Comparison of ENCODE assay signal across 12 cellular contexts in the genomic region with DNA sequence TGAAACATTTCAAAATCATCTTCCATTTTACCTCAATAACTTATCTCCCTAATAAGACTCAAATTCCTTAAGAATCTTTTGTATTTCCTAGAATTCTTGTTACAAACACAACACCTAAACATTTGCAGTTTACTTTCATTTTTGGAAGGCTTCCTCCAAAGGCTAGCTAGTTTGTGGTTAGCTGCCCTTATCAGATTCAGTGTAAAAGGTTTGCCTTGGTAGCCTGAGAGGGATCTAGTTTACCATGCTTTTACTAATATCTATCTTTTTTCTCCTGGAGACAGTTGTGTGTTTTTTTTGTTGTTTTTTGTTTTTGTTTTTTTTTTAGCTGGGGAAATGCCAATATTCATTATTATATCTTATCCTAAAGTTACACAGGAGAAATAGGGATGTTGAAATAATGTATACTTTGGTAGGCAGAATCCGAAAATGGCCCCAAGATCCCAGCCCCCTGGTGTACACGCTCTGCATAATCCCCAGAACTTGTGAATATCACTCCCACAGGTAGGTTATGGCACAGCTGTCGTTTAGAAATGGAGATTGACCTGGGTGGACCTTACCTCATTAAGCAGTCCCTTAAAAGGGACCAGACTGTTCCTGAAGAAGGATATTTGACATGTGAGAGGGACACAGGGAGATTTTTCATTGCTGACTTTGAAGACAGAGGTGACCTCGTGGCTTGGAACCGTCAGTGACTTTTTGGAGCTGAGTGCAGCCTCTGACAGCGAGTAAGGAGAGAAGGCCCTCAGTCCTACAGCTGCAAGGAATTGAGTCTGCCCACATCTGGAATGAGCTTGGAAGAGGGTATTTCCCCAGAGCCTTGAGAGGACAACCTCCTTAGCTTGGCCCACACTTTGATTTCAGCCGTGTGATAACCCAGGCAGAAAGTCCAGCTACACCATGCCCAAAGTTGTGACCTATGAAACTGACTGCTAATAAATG. TPM values are rescaled to one million over a fixed set of nuclear protein-coding genes. Genes with fewer than 3 reads are reported as not detected.
DNase-seq lines count a peak whose midpoint lies in the region; ATAC-seq, FAIRE-seq and TF ChIP-seq lines count a peak whose summit lies in the region.
"Had no signal": no experiment of that assay in that cellular context is flagged by ENCODE, and none has a peak within 500 bp of the region (broad histone marks: within the 10 kb centered on the region; RNA-seq: fewer than 3 reads in every experiment).

No MANE protein-coding gene starts in this region.

- DNase-seq in DND-41 (no peak), IMR-90 (peak; percentile 54), GM12878 (ENCODE audit: low read depth, low spot score) (no peak), HCEC 1CT (no peak)
- no peak for DNase-seq in stimulated activated CD4-positive, alpha-beta T cell treated with anti-CD3 and anti-CD28 coated beads, Interleukin-12 subunit alpha, Interleukin-12 subunit beta, amount 100 ng/mL, for 4 hours
- no peak for DNase-seq in effector CD4-positive, alpha-beta T cell
- DNase-seq: activated naive CD4-positive, alpha-beta T cell treated with anti-CD3 and anti-CD28 coated beads for 36 hours; NCI-H1092 treated with DMSO at 0.1 percent for 48 hours had no signal

- peak overlapping the region; percentile 34; the same call in 2 of the 3 replicates for H2BK15ac ChIP-seq in IMR-90 (ENCODE audit: low read depth, low read length)

- CTCF ChIA-PET in IMR-90 (lab: Yijun Ruan, JAX): interaction anchor here (0.6 kb wide), 1 partner anchor 55 kb away, joined by 4 read pairs; no protein-coding TSS in a partner anchor
- CTCF ChIA-PET in GM12878 (lab: Yijun Ruan, JAX): interaction anchor here (1.0 to 4.0 kb wide), 9 partner anchors 11 to 62 kb away, joined by 3 to 22 read pairs (median 4); a partner anchor contains a TSS

- intact Hi-C loops in IMR-90 (cut with micrococcal nuclease) (no loop called here), GM12878 (cut with micrococcal nuclease; ENCODE audit: unreplicated experiment) (no loop called here)

- TF ChIP-seq EP300 in GM12878 (IDR thresholded peaks at IDR 0.05; ENCODE audit: borderline replicate concordance in 1 of 2, control insufficient read depth in 1 of 2, low read depth in 2 of 2, low read length in 2 of 2): no peak

- H3K4ac ChIP-seq in IMR-90 (ENCODE audit: low read depth, low read length): peak overlapping the region; percentile 62

- H3K79me1 ChIP-seq in IMR-90 (ENCODE audit: low read depth in 1 of 2, low read length in 2 of 2): peaks cover 22 to 65% of the 10 kb centered on the region in 2 experiments

- peak; percentile 83 for ATAC-seq in DND-41 (ENCODE audit: insufficient read depth, low read depth)
- no peak for ATAC-seq in IMR-90 (ENCODE audit: low read depth)
- ATAC-seq in GM12878: peak; percentile 37; the same call in 2 of the 3 replicates
- ATAC-seq in HG03342 (IDR thresholded peaks at IDR 0.05; ENCODE audit: unreplicated experiment): no peak

- POLR2A ChIA-PET in IMR-90 (lab: Charles Lee; ENCODE audit: unreplicated experiment): interaction anchor here (0.6 kb wide), 1 partner anchor 57 kb away, joined by 5 read pairs; no protein-coding TSS in a partner anchor
- POLR2A ChIA-PET in GM12878 (lab: Charles Lee): interaction anchor here (0.7 to 4.2 kb wide), 5 partner anchors 10 to 24 kb away, joined by 3 to 23 read pairs (median 3); no protein-coding TSS in a partner anchor

- H2AK5ac ChIP-seq in IMR-90 (ENCODE audit: low read depth, low read length): peak overlapping the region; percentile 47; the same call in 1 of the 2 replicates

- RAD21 ChIA-PET in GM12878 (lab: Charles Lee; ENCODE audit: unreplicated experiment): interaction anchor here (0.6 to 3.4 kb wide), 8 partner anchors 11 to 94 kb away, joined by 3 to 20 read pairs (median 3); no protein-coding TSS in a partner anchor

- no peak overlapping the region for H3K4me2 ChIP-seq in DND-41 (ENCODE audit: insufficient read depth, low read length)
- peak overlapping the region; percentile 43; the same call in 1 of the 2 replicates for H3K4me2 ChIP-seq in IMR-90 (ENCODE audit: low read depth, low read length)
- H3K4me2 ChIP-seq in GM12878 (ENCODE audit: control insufficient read depth, insufficient read depth): peak overlapping the region; percentile 45

- H3K27ac ChIP-seq in DND-41 (ENCODE audit: low read length): no peak overlapping the region
- peak overlapping the region; percentile 75; the same call in 1 of the 2 replicates for H3K27ac ChIP-seq in IMR-90 (ENCODE audit: insufficient read depth, low read length)
- peak overlapping the region; percentile 56 for H3K27ac ChIP-seq in GM12878 (ENCODE audit: control insufficient read depth, insufficient read depth)

- SMC1A ChIA-PET in GM12878 (lab: Charles Lee; ENCODE audit: uncharacterized antibody, unreplicated experiment): interaction anchor here (0.7 to 4.9 kb wide), 13 partner anchors 10 to 221 kb away, joined by 3 to 58 read pairs (median 5); no protein-coding TSS in a partner anchor

- peaks cover 11% of the 10 kb centered on the region; the same call in 1 of the 2 replicates for H3K4me1 ChIP-seq in DND-41 (ENCODE audit: insufficient read depth, low read length)
- peaks cover 47% of the 10 kb centered on the region for H3K4me1 ChIP-seq in IMR-90 (ENCODE audit: control insufficient read depth, insufficient read depth, low read length)
- peaks cover 43% of the 10 kb centered on the region for H3K4me1 ChIP-seq in GM12878 (ENCODE audit: control insufficient read depth, insufficient read depth, low read length)

- H2AFZ ChIP-seq in DND-41 (ENCODE audit: low read depth, low read length) (no peak overlapping the region; the same call in 1 of the 2 replicates), IMR-90 (replicated peaks; ENCODE audit: low read length, poor library complexity) (no peak overlapping the region), GM12878 (ENCODE audit: control insufficient read depth, low read depth, low read length) (no peak overlapping the region)

- H3K27me3 ChIP-seq in DND-41 (ENCODE audit: insufficient read depth, low read length, poor library complexity): peaks cover 10% of the 10 kb centered on the region
- no peaks in the 10 kb centered on the region for H3K27me3 ChIP-seq in IMR-90 (ENCODE audit: control insufficient read depth, insufficient read depth, low read length)
- H3K27me3 ChIP-seq in GM12878 (replicated peaks in 1 of 2; ENCODE audit: control insufficient read depth in 2 of 2, insufficient read depth in 2 of 2, low read length in 1 of 2): no peaks in the 10 kb centered on the region

- no peaks in the 10 kb centered on the region for H3K9me3 ChIP-seq in DND-41 (ENCODE audit: insufficient read depth, low read length, severe bottlenecking)
- H3K9me3 ChIP-seq in IMR-90 (ENCODE audit: control insufficient read depth, insufficient read depth, low read length): no peaks in the 10 kb centered on the region
- no peaks in the 10 kb centered on the region for H3K9me3 ChIP-seq in GM12878 (replicated peaks; ENCODE audit: control insufficient read depth, insufficient read depth, low read length)

- dilution Hi-C loops in IMR-90 (cut with HindIII; ENCODE audit: low sequenced_read_pairs, unreplicated experiment): no loop called here

- H3K4me1 Mint-ChIP-seq in nephron: peaks cover 97% of the 10 kb centered on the region

- BruUV-seq in IMR-90 (replicated peaks; lab: Mats Ljungman, UMichigan): no TSS peak
- BruUV-seq in GM12878 (replicated peaks; lab: Mats Ljungman, UMichigan): no TSS peak

- H4K8ac ChIP-seq in IMR-90 (ENCODE audit: low read depth in 2 of 2, low read length in 2 of 2): peak overlapping the region; percentile 6 to 26; a peak in 2 of 4 replicates

- H3K9me3 Mint-ChIP-seq in nephron: no peaks in the 10 kb centered on the region
- H3K9me3 Mint-ChIP-seq: activated naive CD4-positive, alpha-beta T cell treated with anti-CD3 and anti-CD28 coated beads for 36 hours had no signal

- peaks cover 27% of the 10 kb centered on the region for H3K9me1 ChIP-seq in IMR-90 (ENCODE audit: insufficient read depth, low read length)

- peak overlapping the region; percentile 11 for H2BK120ac ChIP-seq in IMR-90 (ENCODE audit: low read depth, low read length)

- H3K27me3 Mint-ChIP-seq in nephron (ENCODE audit: low read depth): no peaks in the 10 kb centered on the region

- H3K18ac ChIP-seq in IMR-90 (ENCODE audit: low read depth, low read length): peak overlapping the region; percentile 40

- no peaks in the 10 kb centered on the region for H3K36me3 ChIP-seq in DND-41 (ENCODE audit: insufficient read depth, low read length)
- peaks cover 3% of the 10 kb centered on the region for H3K36me3 ChIP-seq in IMR-90 (ENCODE audit: control insufficient read depth, insufficient read depth, low read length)
- H3K36me3 ChIP-seq in GM12878 (ENCODE audit: control insufficient read depth in 2 of 2, insufficient read depth in 2 of 2, low read length in 1 of 2): peaks cover 2 to 3% of the 10 kb centered on the region in 2 experiments; a peak in 1 of 4 replicates

- TF ChIP-seq POLR2A in IMR-90 (IDR thresholded peaks at IDR 0.05; ENCODE audit: low read depth, low read length) (no peak), GM12878 (IDR thresholded peaks at IDR 0.05; ENCODE audit: low read depth, low read length) (no peak)

- peak overlapping the region; percentile 47; the same call in 1 of the 2 replicates for H3K23ac ChIP-seq in IMR-90 (ENCODE audit: low read depth, low read length)

- TF ChIP-seq RAD21 in IMR-90 (IDR thresholded peaks at IDR 0.05; ENCODE audit: low read length): no peak
- TF ChIP-seq RAD21 in GM12878 (IDR thresholded peaks at IDR 0.05; ENCODE audit: insufficient read depth, low read depth, low read length): no peak

- H3K4me3 Mint-ChIP-seq in nephron: peak overlapping the region in 2 of 3 experiments; percentile 13 to 29
- H3K4me3 Mint-ChIP-seq: activated naive CD4-positive, alpha-beta T cell treated with anti-CD3 and anti-CD28 coated beads for 36 hours had no signal

- no peak overlapping the region for H3K14ac ChIP-seq in IMR-90 (replicated peaks; ENCODE audit: low read depth, low read length)

- H3K9ac ChIP-seq in DND-41 (ENCODE audit: low read depth, low read length): no peak overlapping the region
- peak overlapping the region; percentile 15; the same call in 1 of the 2 replicates for H3K9ac ChIP-seq in IMR-90 (ENCODE audit: low read depth, low read length)
- peak overlapping the region; percentile 12; the same call in 1 of the 2 replicates for H3K9ac ChIP-seq in GM12878 (ENCODE audit: control insufficient read depth, insufficient read depth, low read length)

- H2BK20ac ChIP-seq in IMR-90 (ENCODE audit: low read depth, low read length): peak overlapping the region; percentile 22; the same call in 1 of the 2 replicates

- H2BK5ac ChIP-seq in IMR-90 (ENCODE audit: low read depth, low read length, poor library complexity, severe bottlenecking): peak overlapping the region; percentile 66

- H4K5ac ChIP-seq in IMR-90 (ENCODE audit: low read depth, low read length): peak overlapping the region; percentile 30

- H3K27ac Mint-ChIP-seq in nephron: peak overlapping the region; percentile 80 to 87 (median 86)
- H3K27ac Mint-ChIP-seq: activated naive CD4-positive, alpha-beta T cell treated with anti-CD3 and anti-CD28 coated beads for 36 hours had no signal

- no peak overlapping the region for H2AK9ac ChIP-seq in IMR-90 (replicated peaks; ENCODE audit: low read depth, low read length, poor library complexity)

- H4K91ac ChIP-seq in IMR-90 (ENCODE audit: insufficient read depth, low read depth, low read length): peak overlapping the region; percentile 71; the same call in 1 of the 2 replicates

- H3K4me3 ChIP-seq in DND-41 (ENCODE audit: low read depth in 1 of 2, low read length in 2 of 2) (no peak overlapping the region), IMR-90 (ENCODE audit: insufficient read depth, low read depth, low read length) (no peak overlapping the region), GM12878 (peak overlapping the region; percentile 27; the same call in 1 of the 2 replicates)
- H3K4me3 ChIP-seq: skin epidermis had no signal

- no peaks in the 10 kb centered on the region for H3K79me2 ChIP-seq in DND-41 (ENCODE audit: insufficient read depth, low read length)
- H3K79me2 ChIP-seq in GM12878 (ENCODE audit: control insufficient read depth, insufficient read depth, low read length): peaks cover 89% of the 10 kb centered on the region

- in situ Hi-C loops in IMR-90 (cut with MboI; ENCODE audit: low sequenced_read_pairs) (no loop called here), GM12878 (cut with MboI) (no loop called here)

- TF ChIP-seq CTCF in DND-41 (IDR thresholded peaks at IDR 0.05; ENCODE audit: borderline replicate concordance, extremely low read depth, low read length, poor library complexity, severe bottlenecking) (no peak), IMR-90 (conservative IDR thresholded peaks at IDR 0.05; ENCODE audit: low read depth, low read length) (0 out of 2 replicates have a peak, but pooled peaks have one; percentile 18), GM12878 (IDR thresholded peaks at IDR 0.05 in 2 of 3, conservative IDR thresholded peaks at IDR 0.05 in 1 of 3; ENCODE audit: control insufficient read depth in 2 of 3, extremely low read depth in 1 of 3, insufficient read depth in 1 of 3, low read depth in 3 of 3, low read length in 3 of 3) (0 out of 6 replicates have a peak, but pooled peaks of 1 of the 3 experiments have one; percentile 12), nephron (IDR thresholded peaks at IDR 0.05; ENCODE audit: unreplicated experiment in 3 of 3) (peak; percentile 23 to 28 (median 25))

- no peak for FAIRE-seq in GM12878 (lab: Jason Lieb, UNC)
- FAIRE-seq: urothelium cell line had no signal

- H3K36me3 Mint-ChIP-seq in nephron (ENCODE audit: low read depth): peaks cover 17% of the 10 kb centered on the region

- H4K20me1 ChIP-seq in DND-41 (ENCODE audit: insufficient read depth, low read length): no peaks in the 10 kb centered on the region
- H4K20me1 ChIP-seq in IMR-90 (ENCODE audit: insufficient read depth, low read length): peaks cover 82% of the 10 kb centered on the region
- no peaks in the 10 kb centered on the region for H4K20me1 ChIP-seq in GM12878 (ENCODE audit: control insufficient read depth, insufficient read depth)

- WGBS in IMR-90 (ENCODE audit: extremely low coverage in 2 of 2, insufficient read length in 1 of 2), 2 experiments: no CpG with 5 or more reads among the region's 7 CpGs
- 94% methylated on average over 7 of the region's 7 CpGs for WGBS in GM12878 (ENCODE audit: insufficient coverage, insufficient replicate concordance, low lambda C conversion rate, missing lambda C conversion rate)

- no peak overlapping the region for H3K56ac ChIP-seq in IMR-90 (ENCODE audit: extremely low read depth, insufficient read depth, low read length)

RNA-seq across cellular contexts. Expression of a gene that starts 33.4 kb away (rescaled TPM):
- total RNA-seq in IMR-90 (2012; rRNA removed) (573 and 632 TPM in 2 replicates), GM12878 (2014; rRNA removed) (62.6 and 74.3 TPM in 2 replicates), GM12878 (2014; rRNA removed; fragmentation: Illumina TruSeq; extraction: Trizol) (156 and 160 TPM in 2 replicates), GM12878 (2021) (89.7 and 99.9 TPM in 2 replicates)
- polyA plus RNA-seq in IMR-90 (2012; rRNA removed) (258 and 267 TPM in 2 replicates), GM12878 (2011; rRNA removed) (154 and 201 TPM in 2 replicates), GM12878 (2014; fragmentation: Illumina TruSeq; extraction: Trizol) (89.0 and 102 TPM in 2 replicates), GM12878 (2014; fragmentation: Nextera tagmentation; extraction: Ambion mirVana) (10 to 100 TPM; 24.7 to 27.1 TPM), GM12878 (2014; rRNA removed) (46.7 and 49.4 TPM in 2 replicates), GM12878 (2016; fragmentation: Nextera tagmentation; extraction: Ambion mirVana) (10 to 100 TPM; 93.5 to 93.9 TPM)
- polyA plus RNA-seq in IMR-90 (2012; cell fraction: cytosol; rRNA removed): 75.9 and 85.0 TPM in 2 replicates
- polyA plus RNA-seq in IMR-90 (2012; cell fraction: nucleus; rRNA removed; ENCODE audit: low replicate concordance): 36.2 and 197 TPM in 2 replicates
- 183 and 197 TPM in 2 replicates for total RNA-seq in GM12878 (2013; cell fraction: nucleolus; rRNA removed)
- 32.3 TPM for polyA plus RNA-seq in GM12878 (2011; ENCODE audit: low read depth)
- 46.1 and 98.3 TPM in 2 replicates for polyA plus RNA-seq in GM12878 (2011; cell fraction: cytosol; rRNA removed)
- polyA plus RNA-seq in GM12878 (2011; cell fraction: nucleus; rRNA removed): 52.8 and 69.0 TPM in 2 replicates
- polyA plus RNA-seq in GM12878 (2012): 45.7 and 54.2 TPM in 2 replicates
- 122 and 219 TPM in 2 replicates for polyA minus RNA-seq in GM12878 (2011; rRNA and poly(A)+ RNA removed)
- polyA minus RNA-seq in GM12878 (2011; cell fraction: cytosol; rRNA and poly(A)+ RNA removed): 43.3 and 43.5 TPM in 2 replicates
- polyA minus RNA-seq in GM12878 (2011; cell fraction: nucleus; rRNA and poly(A)+ RNA removed): 67.1 and 100 TPM in 2 replicates

Comparison
In these comparisons a context has a peak if more than half of its experiments do, and no peak if none do; other contexts are left out.
1. ATAC-seq: peak in DND-41 (single experiment) and GM12878 (single experiment); none in IMR-90 (single experiment) and HG03342 (single experiment).